In genomic region chr17:61058066-61058465, GRCh38 we compare ENCODE assay signal across 25 cellular contexts.
"Had no signal": no experiment of that assay in that cellular context is flagged by ENCODE, and none has a peak within 500 bp of the region (broad histone marks: within the 10 kb centered on the region; RNA-seq: fewer than 3 reads in every experiment).

No MANE protein-coding gene starts in this region.

- H3K9me3 Mint-ChIP-seq: activated naive CD4-positive, alpha-beta T cell treated with anti-CD3 and anti-CD28 coated beads, Interleukin-2, amount 50 U/mL, for 72 hours; activated T-helper 2 cell treated with anti-CD3 and anti-CD28 coated beads, Interferon-gamma antibody, Interleukin-2, Interleukin-4, amounts not matched to agents 10 μg/mL and 5 μg/mL and 100 μg/mL, durations not matched to agents 14 hours and 24 hours and 36 hours; nephron; WTC11 had no signal

- H3K27ac Mint-ChIP-seq: activated CD8-positive, alpha-beta memory T cell treated with anti-CD3 and anti-CD28 coated beads, Interleukin-2, amount 10 ng/mL, durations not matched to agents 7 days and 5 days; activated CD8-positive, alpha-beta T cell treated with anti-CD3 and anti-CD28 coated beads, Interleukin-2, amount 10 ng/mL, durations not matched to agents 7 days and 5 days; activated naive CD4-positive, alpha-beta T cell treated with anti-CD3 and anti-CD28 coated beads, Interleukin-2, amount 50 U/mL, for 72 hours; activated T-helper 2 cell treated with anti-CD3 and anti-CD28 coated beads, Interferon-gamma antibody, Interleukin-2, Interleukin-4, amounts not matched to agents 10 μg/mL and 5 μg/mL and 100 μg/mL, durations not matched to agents 14 hours and 24 hours and 36 hours; nephron; stimulated activated naive B cell treated with anti-CD40 and anti-IgM and Interleukin-4, amounts not matched to agents 10 μg/mL and 1 μg/mL and 100 μg/mL, for 72 hours; WTC11 had no signal

- DNase-seq: activated CD8-positive, alpha-beta memory T cell treated with anti-CD3 and anti-CD28 coated beads, Interleukin-2, amount 10 ng/mL, durations not matched to agents 7 days and 5 days; activated CD8-positive, alpha-beta T cell treated with anti-CD3 and anti-CD28 coated beads, Interleukin-2, amount 10 ng/mL, durations not matched to agents 7 days and 5 days; activated naive CD4-positive, alpha-beta T cell; activated T-cell treated with anti-CD3 and anti-CD28 coated beads, Interleukin-2, amount 50 U/mL, for 48 hours; cerebellar nuclear complex; colonic mucosa; effector CD8-positive, alpha-beta T cell; esophagus squamous epithelium; foreskin melanocyte; left ventricle myocardium superior; posterior cingulate gyrus; right cardiac atrium; stimulated activated CD4-positive, alpha-beta T cell treated with anti-CD3 and anti-CD28 coated beads, Interleukin-15, amount 100 ng/mL, for 24 hours; stimulated activated CD4-positive, alpha-beta T cell treated with anti-CD3 and anti-CD28 coated beads, Interleukin-2, amount 100 ng/mL, for 24 hours; stimulated activated naive B cell treated with anti-CD40 and anti-IgM and Interleukin-4, amounts not matched to agents 10 μg/mL and 1 μg/mL and 100 μg/mL, for 72 hours; stomach; T1000; tibial artery; upper lobe of right lung had no signal

- ATAC-seq: left ventricle myocardium superior; right cardiac atrium; stimulated activated naive B cell treated with anti-CD40 and anti-IgM and Interleukin-4, amounts not matched to agents 10 μg/mL and 1 μg/mL and 100 μg/mL, for 72 hours; upper lobe of right lung; WTC11 had no signal

- H3K9me3 ChIP-seq: colonic mucosa, esophagus squamous epithelium, stomach, tibial artery, upper lobe of right lung had no signal

- FAIRE-seq: islet of Langerhans had no signal

- H3K36me3 ChIP-seq: colonic mucosa, esophagus squamous epithelium, stomach, tibial artery, upper lobe of right lung had no signal

- H3K27me3 Mint-ChIP-seq: activated CD8-positive, alpha-beta memory T cell treated with anti-CD3 and anti-CD28 coated beads, Interleukin-2, amount 10 ng/mL, durations not matched to agents 7 days and 5 days; stimulated activated naive B cell treated with anti-CD40 and anti-IgM and Interleukin-4, amounts not matched to agents 10 μg/mL and 1 μg/mL and 100 μg/mL, for 72 hours had no signal

- H3K4me1 ChIP-seq: colonic mucosa, esophagus squamous epithelium, tibial artery, upper lobe of right lung had no signal

- H3K27ac ChIP-seq: colonic mucosa, epithelial cell of prostate, esophagus squamous epithelium, stomach, tibial artery, upper lobe of right lung had no signal

- H3K4me3 Mint-ChIP-seq: activated CD8-positive, alpha-beta memory T cell treated with anti-CD3 and anti-CD28 coated beads, Interleukin-2, amount 10 ng/mL, durations not matched to agents 7 days and 5 days; nephron; stimulated activated naive B cell treated with anti-CD40 and anti-IgM and Interleukin-4, amounts not matched to agents 10 μg/mL and 1 μg/mL and 100 μg/mL, for 72 hours; WTC11 had no signal

- H3K4me3 ChIP-seq: colonic mucosa, esophagus squamous epithelium, stomach, tibial artery, upper lobe of right lung had no signal

- H3K36me3 Mint-ChIP-seq: activated naive CD4-positive, alpha-beta T cell treated with anti-CD3 and anti-CD28 coated beads, Interleukin-2, amount 50 U/mL, for 72 hours; WTC11 had no signal

- H3K4me1 Mint-ChIP-seq: stimulated activated naive B cell treated with anti-CD40 and anti-IgM and Interleukin-4, amounts not matched to agents 10 μg/mL and 1 μg/mL and 100 μg/mL, for 72 hours; WTC11 had no signal

- H3K27me3 ChIP-seq: colonic mucosa, esophagus squamous epithelium, stomach, tibial artery, upper lobe of right lung had no signal
